In genomic region chr2:36530178-36530982, GRCh38 we compare ENCODE assay signal across 9 cellular contexts.
DNase-seq lines count a peak whose midpoint lies in the region; ATAC-seq and TF ChIP-seq lines count a peak whose summit lies in the region.
"Had no signal": no experiment of that assay in that cellular context is flagged by ENCODE, and none has a peak within 500 bp of the region (broad histone marks: within the 10 kb centered on the region; RNA-seq: fewer than 3 reads in every experiment).

No MANE protein-coding gene starts in this region.

- H3K4me3 Mint-ChIP-seq in HFFc6: peak overlapping the region; percentile 27; the same call in 1 of the 2 replicates
- no peak overlapping the region for H3K4me3 Mint-ChIP-seq in activated T-cell treated with anti-CD3 and anti-CD28 coated beads, Interleukin-2, amount 50 U/mL, for 4 hours

- peaks cover 73% of the 10 kb centered on the region for H3K27me3 Mint-ChIP-seq in HFFc6 (ENCODE audit: insufficient read depth)
- no peaks in the 10 kb centered on the region for H3K27me3 Mint-ChIP-seq in activated T-cell treated with anti-CD3 and anti-CD28 coated beads, Interleukin-2, amount 50 U/mL, for 4 hours (ENCODE audit: low read depth)

- H3K36me3 Mint-ChIP-seq in HFFc6 (ENCODE audit: low read depth): peaks cover 82% of the 10 kb centered on the region
- H3K36me3 Mint-ChIP-seq in activated T-cell treated with anti-CD3 and anti-CD28 coated beads, Interleukin-2, amount 50 U/mL, for 4 hours (ENCODE audit: insufficient read depth): peaks cover 9% of the 10 kb centered on the region

- ATAC-seq in GM18502 (IDR thresholded peaks at IDR 0.05; ENCODE audit: poor library complexity, unreplicated experiment): peak; percentile 86
- ATAC-seq in activated T-cell treated with anti-CD3 and anti-CD28 coated beads, Interleukin-2, amount 50 U/mL, for 4 hours: no peak

- TF ChIP-seq CTCF in HFFc6 (IDR thresholded peaks at IDR 0.05): no peak

- peaks cover 13% of the 10 kb centered on the region for H3K9me3 Mint-ChIP-seq in HFFc6
- H3K9me3 Mint-ChIP-seq in activated T-cell treated with anti-CD3 and anti-CD28 coated beads, Interleukin-2, amount 50 U/mL, for 4 hours: no peaks in the 10 kb centered on the region

- peak overlapping the region; percentile 83 for H3K27ac Mint-ChIP-seq in HFFc6

- peaks cover 71% of the 10 kb centered on the region for H3K4me1 Mint-ChIP-seq in HFFc6 (ENCODE audit: low read depth)
- no peaks in the 10 kb centered on the region for H3K4me1 Mint-ChIP-seq in activated T-cell treated with anti-CD3 and anti-CD28 coated beads, Interleukin-2, amount 50 U/mL, for 4 hours (ENCODE audit: low read depth)

- DNase-seq in HFFc6 (peak; percentile 58), MV-4-11 (lab: John Stamatoyannopoulos, UW) (peak; percentile 54), medulla oblongata (ENCODE audit: extremely low spot score) (peak; percentile 26), GOT3 (lab: John Stamatoyannopoulos, UW) (no peak), NCI-H2227 treated with DMSO at 0.1 percent for 48 hours (lab: John Stamatoyannopoulos, UW) (no peak), iPS-NIHi11 (ENCODE audit: low spot score) (no peak)
- DNase-seq in activated T-cell treated with anti-CD3 and anti-CD28 coated beads, Interleukin-2, amount 50 U/mL, for 4 hours: no peak
- DNase-seq: effector CD4-positive, alpha-beta T cell had no signal

Comparison
In these comparisons a context has a peak if more than half of its experiments do, and no peak if none do; other contexts are left out.
1. DNase-seq: peak in HFFc6 (single experiment), MV-4-11 (single experiment) and medulla oblongata (single experiment); none in GOT3 (single experiment), NCI-H2227 treated with DMSO at 0.1 percent for 48 hours (single experiment), iPS-NIHi11 (single experiment) and activated T-cell treated with anti-CD3 and anti-CD28 coated beads, Interleukin-2, amount 50 U/mL, for 4 hours (single experiment).